31 cellular contexts compared by ENCODE assay signal in the genomic region with DNA sequence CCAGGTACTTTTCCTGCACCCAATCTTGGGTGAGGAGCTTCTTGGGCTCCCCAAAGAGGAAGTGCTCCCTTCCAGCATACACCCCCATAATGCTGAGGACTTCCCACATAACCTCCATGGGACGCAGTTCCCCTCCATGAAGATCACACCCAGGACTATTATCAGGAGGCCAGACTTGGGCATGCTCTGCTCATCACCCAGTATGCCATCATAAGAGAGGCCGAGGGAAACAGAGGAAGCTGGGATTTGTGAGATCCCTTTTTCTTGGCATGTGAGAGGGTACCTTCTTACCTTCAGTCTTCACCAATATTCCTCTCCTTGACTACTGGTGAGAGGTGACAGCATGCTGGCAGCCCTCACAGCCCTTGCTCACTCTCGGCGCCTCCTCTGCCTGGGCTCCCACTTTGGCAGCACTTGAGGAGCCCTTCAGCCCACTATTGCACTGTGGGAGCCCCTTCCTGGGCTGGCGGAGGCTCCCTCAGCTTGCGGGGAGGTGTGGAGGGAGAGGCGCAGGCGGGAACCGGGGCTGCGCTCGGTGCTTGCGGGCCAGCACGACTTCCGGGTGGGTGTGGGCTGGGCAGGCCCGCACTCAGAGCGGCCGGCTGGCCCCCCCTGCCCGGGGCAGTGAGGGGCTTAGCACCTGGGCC. TPM values are rescaled to one million over a fixed set of nuclear protein-coding genes. Genes with fewer than 3 reads are reported as not detected.
"Had no signal": no experiment of that assay in that cellular context is flagged by ENCODE, and none has a peak within 500 bp of the region (broad histone marks: within the 10 kb centered on the region; RNA-seq: fewer than 3 reads in every experiment).

No MANE protein-coding gene starts in this region.

- H3K9me3 ChIP-seq: colonic mucosa, esophagus muscularis mucosa, gastrocnemius medialis, heart right ventricle had no signal

- H3K36me3 Mint-ChIP-seq: activated naive CD8-positive, alpha-beta T cell had no signal

- H3K27ac Mint-ChIP-seq: activated CD4-positive, alpha-beta T cell treated with anti-CD3 and anti-CD28 coated beads for 36 hours; activated CD4-positive, alpha-beta T cell treated with anti-CD3 and anti-CD28 coated beads, Interleukin-2, amount 10 ng/mL, durations not matched to agents 7 days and 5 days; activated CD8-positive, alpha-beta T cell treated with anti-CD3 and anti-CD28 coated beads for 36 hours; activated naive CD4-positive, alpha-beta T cell treated with anti-CD3 and anti-CD28 coated beads for 36 hours; activated naive CD8-positive, alpha-beta T cell; activated T-helper 17 cell treated with anti-CD3 and anti-CD28 coated beads, Interleukin-2, amount 50 U/mL, for 72 hours; dendritic cell treated with granulocyte-macrophage colony-stimulating factor and Interleukin-4, amounts not matched to agents 40 ng/mL and 50 ng/mL, for 4 days had no signal

- H3K27me3 ChIP-seq: brain microvascular endothelial cell, colonic mucosa, foreskin keratinocyte, gastrocnemius medialis had no signal

- H3K36me3 ChIP-seq: brain microvascular endothelial cell, colonic mucosa, esophagus muscularis mucosa, gastrocnemius medialis, heart right ventricle had no signal

- DNase-seq: activated CD4-positive, alpha-beta T cell treated with anti-CD3 and anti-CD28 coated beads for 36 hours; activated CD4-positive, alpha-beta T cell treated with anti-CD3 and anti-CD28 coated beads, Interleukin-2, amount 10 ng/mL, durations not matched to agents 7 days and 5 days; activated CD4-positive, alpha-beta T cell treated with anti-CD3 and anti-CD28 coated beads, Interleukin-2, amount 50 U/mL, for 48 hours; activated CD4-positive, CD25-positive, alpha-beta regulatory T cell; activated CD4-positive, CD25-positive, alpha-beta regulatory T cell treated with anti-CD3 and anti-CD28 coated beads, Interleukin-2, amount 50 U/mL, for 72 hours; activated CD8-positive, alpha-beta memory T cell treated with anti-CD3 and anti-CD28 coated beads for 24 hours; activated CD8-positive, alpha-beta T cell treated with anti-CD3 and anti-CD28 coated beads for 36 hours; activated effector memory CD4-positive, alpha-beta T cell treated with Interleukin-2 at 50 U/mL for 16 hours; activated naive CD4-positive, alpha-beta T cell treated with anti-CD3 and anti-CD28 coated beads for 36 hours; activated T-cell treated with anti-CD3 and anti-CD28 coated beads, Interleukin-2, amount 50 U/mL, for 4 hours; amniotic stem cell; anterior cingulate cortex; brain microvascular endothelial cell; caudate nucleus; dorsolateral prefrontal cortex; effector memory CD4-positive, alpha-beta T cell; erythroblast; foreskin keratinocyte; gastrocnemius medialis; glutamatergic neuron; heart right ventricle; T-helper 2 cell had no signal

- H3K4me1 Mint-ChIP-seq: activated CD4-positive, alpha-beta T cell treated with anti-CD3 and anti-CD28 coated beads for 36 hours; activated CD4-positive, alpha-beta T cell treated with anti-CD3 and anti-CD28 coated beads, Interleukin-2, amount 10 ng/mL, durations not matched to agents 7 days and 5 days; activated T-helper 17 cell treated with anti-CD3 and anti-CD28 coated beads, Interleukin-2, amount 50 U/mL, for 72 hours had no signal

- H3K4me1 ChIP-seq: colonic mucosa, esophagus muscularis mucosa, foreskin keratinocyte, gastrocnemius medialis, heart right ventricle had no signal

- H3K27me3 Mint-ChIP-seq: activated naive CD8-positive, alpha-beta T cell; activated T-helper 17 cell treated with anti-CD3 and anti-CD28 coated beads, Interleukin-2, amount 50 U/mL, for 72 hours; dendritic cell treated with granulocyte-macrophage colony-stimulating factor and Interleukin-4, amounts not matched to agents 40 ng/mL and 50 ng/mL, for 4 days had no signal

- H3K4me3 ChIP-seq: colonic mucosa, dorsolateral prefrontal cortex, esophagus muscularis mucosa, gastrocnemius medialis, heart right ventricle had no signal

- H3K27ac ChIP-seq: brain microvascular endothelial cell, colonic mucosa, dorsolateral prefrontal cortex, esophagus muscularis mucosa, foreskin keratinocyte, gastrocnemius medialis, heart right ventricle had no signal

- H3K4me3 Mint-ChIP-seq: activated CD4-positive, alpha-beta T cell treated with anti-CD3 and anti-CD28 coated beads for 36 hours; activated CD4-positive, alpha-beta T cell treated with anti-CD3 and anti-CD28 coated beads, Interleukin-2, amount 10 ng/mL, durations not matched to agents 7 days and 5 days; activated CD8-positive, alpha-beta T cell treated with anti-CD3 and anti-CD28 coated beads for 36 hours; activated naive CD4-positive, alpha-beta T cell treated with anti-CD3 and anti-CD28 coated beads for 36 hours; activated naive CD8-positive, alpha-beta T cell; activated T-cell treated with anti-CD3 and anti-CD28 coated beads, Interleukin-2, amount 50 U/mL, for 4 hours; activated T-helper 17 cell treated with anti-CD3 and anti-CD28 coated beads, Interleukin-2, amount 50 U/mL, for 72 hours; dendritic cell treated with granulocyte-macrophage colony-stimulating factor and Interleukin-4, amounts not matched to agents 40 ng/mL and 50 ng/mL, for 4 days had no signal

- FAIRE-seq: astrocyte, bronchial epithelial cell had no signal

- H3K9me3 Mint-ChIP-seq: activated CD4-positive, alpha-beta T cell treated with anti-CD3 and anti-CD28 coated beads, Interleukin-2, amount 10 ng/mL, durations not matched to agents 7 days and 5 days; activated CD8-positive, alpha-beta T cell treated with anti-CD3 and anti-CD28 coated beads for 36 hours; activated naive CD4-positive, alpha-beta T cell treated with anti-CD3 and anti-CD28 coated beads for 36 hours; activated T-cell treated with anti-CD3 and anti-CD28 coated beads, Interleukin-2, amount 50 U/mL, for 4 hours; activated T-helper 17 cell treated with anti-CD3 and anti-CD28 coated beads, Interleukin-2, amount 50 U/mL, for 72 hours; dendritic cell treated with granulocyte-macrophage colony-stimulating factor and Interleukin-4, amounts not matched to agents 40 ng/mL and 50 ng/mL, for 4 days had no signal

RNA-seq across cellular contexts. Expression of gene MAGEA9, which starts 23.5 kb away (rescaled TPM):
- total RNA-seq: activated CD4-positive, alpha-beta T cell treated with anti-CD3 and anti-CD28 coated beads for 36 hours; activated CD4-positive, alpha-beta T cell treated with anti-CD3 and anti-CD28 coated beads, Interleukin-2, amount 10 ng/mL, durations not matched to agents 7 days and 5 days; activated CD8-positive, alpha-beta T cell treated with anti-CD3 and anti-CD28 coated beads for 36 hours; activated naive CD4-positive, alpha-beta T cell treated with anti-CD3 and anti-CD28 coated beads for 36 hours; activated T-cell treated with anti-CD3 and anti-CD28 coated beads, Interleukin-2, amount 50 U/mL, for 4 hours; activated T-helper 17 cell treated with anti-CD3 and anti-CD28 coated beads, Interleukin-2, amount 50 U/mL, for 72 hours; astrocyte; bronchial epithelial cell; colonic mucosa; dorsolateral prefrontal cortex; esophagus muscularis mucosa; foreskin keratinocyte; gastrocnemius medialis; heart right ventricle; T-helper 1 cell treated with Interleukin-12 subunit alpha and Interleukin-12 subunit beta and Interleukin-4 antibody, amounts not matched to agents 30 ng/mL and 1 ng/mL, for 36 hours had no signal
- polyA plus RNA-seq: adipose tissue, foreskin keratinocyte, heart right ventricle had no signal

RNA-seq across cellular contexts. Expression of gene MAGEA11, which starts 46.3 kb away (rescaled TPM):
- total RNA-seq: activated CD4-positive, alpha-beta T cell treated with anti-CD3 and anti-CD28 coated beads for 36 hours; activated CD4-positive, alpha-beta T cell treated with anti-CD3 and anti-CD28 coated beads, Interleukin-2, amount 10 ng/mL, durations not matched to agents 7 days and 5 days; activated CD8-positive, alpha-beta T cell treated with anti-CD3 and anti-CD28 coated beads for 36 hours; activated naive CD4-positive, alpha-beta T cell treated with anti-CD3 and anti-CD28 coated beads for 36 hours; activated T-cell treated with anti-CD3 and anti-CD28 coated beads, Interleukin-2, amount 50 U/mL, for 4 hours; activated T-helper 17 cell treated with anti-CD3 and anti-CD28 coated beads, Interleukin-2, amount 50 U/mL, for 72 hours; astrocyte; bronchial epithelial cell; colonic mucosa; dorsolateral prefrontal cortex; esophagus muscularis mucosa; foreskin keratinocyte; gastrocnemius medialis; heart right ventricle; T-helper 1 cell treated with Interleukin-12 subunit alpha and Interleukin-12 subunit beta and Interleukin-4 antibody, amounts not matched to agents 30 ng/mL and 1 ng/mL, for 36 hours had no signal
- polyA plus RNA-seq: adipose tissue, foreskin keratinocyte, heart right ventricle had no signal
